In genomic region chrX:13048265-13048664, GRCh38 we compare ENCODE assay signal across 14 cellular contexts. TPM values are rescaled to one million over a fixed set of nuclear protein-coding genes. Genes with fewer than 3 reads are reported as not detected.
DNase-seq lines count a peak whose midpoint lies in the region; ATAC-seq, FAIRE-seq and TF ChIP-seq lines count a peak whose summit lies in the region.
"Had no signal": no experiment of that assay in that cellular context is flagged by ENCODE, and none has a peak within 500 bp of the region (broad histone marks: within the 10 kb centered on the region; RNA-seq: fewer than 3 reads in every experiment).

No MANE protein-coding gene starts in this region.

- H3K4me3 Mint-ChIP-seq in activated T-helper 17 cell treated with anti-CD3 and anti-CD28 coated beads, Interleukin-2, amount 50 U/mL, for 72 hours, result peak overlapping the region; percentile 59
- H3K4me3 Mint-ChIP-seq: H9, neural crest cell had no signal

- H3K4me1 ChIP-seq in heart right ventricle, result peaks cover 0 to 19% (median 5%) of the 10 kb centered on the region in 9 donors

- peak; percentile 43 for ATAC-seq in activated T-helper 17 cell treated with anti-CD3 and anti-CD28 coated beads, Interleukin-2, amount 50 U/mL, for 72 hours (replicated peaks)
- ATAC-seq in HG03565 (IDR thresholded peaks at IDR 0.05; ENCODE audit: unreplicated experiment), result no peak
- no peak for ATAC-seq in heart right ventricle

- no peaks in the 10 kb centered on the region for H3K36me3 ChIP-seq in heart right ventricle

- no peak overlapping the region for H3K27ac ChIP-seq in heart right ventricle

- WGBS in heart right ventricle, 2 donors, result 95% methylated on average over 1 of the region's 1 CpG

- intact Hi-C loops in heart right ventricle (cut with DNase I), result no loop called here

- H3K36me3 Mint-ChIP-seq in activated T-helper 17 cell treated with anti-CD3 and anti-CD28 coated beads, Interleukin-2, amount 50 U/mL, for 72 hours (ENCODE audit: low read depth), result no peaks in the 10 kb centered on the region

- H3K27me3 Mint-ChIP-seq in activated T-helper 17 cell treated with anti-CD3 and anti-CD28 coated beads, Interleukin-2, amount 50 U/mL, for 72 hours, result no peaks in the 10 kb centered on the region

- H3K27ac Mint-ChIP-seq in activated T-helper 17 cell treated with anti-CD3 and anti-CD28 coated beads, Interleukin-2, amount 50 U/mL, for 72 hours, result peak overlapping the region; percentile 69
- H3K27ac Mint-ChIP-seq: H9 had no signal

- peak; percentile 72 for FAIRE-seq in HTR-8/SVneo (lab: Jason Lieb, UNC)
- FAIRE-seq: small intestine had no signal

- peaks cover 5% of the 10 kb centered on the region for H3K9me3 Mint-ChIP-seq in activated T-helper 17 cell treated with anti-CD3 and anti-CD28 coated beads, Interleukin-2, amount 50 U/mL, for 72 hours

- no peak for TF ChIP-seq CTCF in heart right ventricle (IDR thresholded peaks at IDR 0.05)

- H3K4me3 ChIP-seq in heart right ventricle, result no peak overlapping the region

- H3K27me3 ChIP-seq in heart right ventricle, result no peaks in the 10 kb centered on the region

- peaks cover 25% of the 10 kb centered on the region for H3K4me1 Mint-ChIP-seq in activated T-helper 17 cell treated with anti-CD3 and anti-CD28 coated beads, Interleukin-2, amount 50 U/mL, for 72 hours

- no peaks in the 10 kb centered on the region for H3K9me3 ChIP-seq in heart right ventricle

- DNase-seq in DMS 273 (lab: John Stamatoyannopoulos, UW; ENCODE audit: unreplicated experiment), result peak; percentile 93
- no peak for DNase-seq in HTR-8/SVneo (ENCODE audit: insufficient read length, low spot score)
- DNase-seq in iris pigment epithelial cell (ENCODE audit: low read depth), result peak; percentile 78
- DNase-seq in germinal center (ENCODE audit: low spot score), result no peak
- no peak for DNase-seq in heart right ventricle
- DNase-seq: activated effector memory CD4-positive, alpha-beta T cell treated with Interleukin-2 at 50 U/mL for 16 hours; cerebellar nuclear complex; COR-L47; H9; NCI-H1417; small intestine had no signal

RNA-seq across cellular contexts. Expression of gene FAM9C, which starts 3.8 kb away (rescaled TPM):
- under 1 TPM in 1 of 2 donors, not detected in 1; 0.21 TPM for total RNA-seq in activated T-helper 17 cell treated with anti-CD3 and anti-CD28 coated beads, Interleukin-2, amount 50 U/mL, for 72 hours
- under 1 TPM in 6 of 10 donors, not detected in 4; 0.07 to 1.00 (median 0.29) TPM for total RNA-seq in heart right ventricle
- not detected for polyA plus RNA-seq in heart right ventricle
- total RNA-seq: H9 had no signal
- polyA plus RNA-seq: small intestine had no signal

Comparison
In these comparisons a context has a peak if more than half of its experiments do, and no peak if none do; other contexts are left out.
1. DNase-seq: peak in DMS 273 (single experiment) and iris pigment epithelial cell (single experiment); none in HTR-8/SVneo (single experiment), germinal center (single experiment) and heart right ventricle (0 of 2).